Comparison of ENCODE assay signal across 1 cellular context in the genomic region with DNA sequence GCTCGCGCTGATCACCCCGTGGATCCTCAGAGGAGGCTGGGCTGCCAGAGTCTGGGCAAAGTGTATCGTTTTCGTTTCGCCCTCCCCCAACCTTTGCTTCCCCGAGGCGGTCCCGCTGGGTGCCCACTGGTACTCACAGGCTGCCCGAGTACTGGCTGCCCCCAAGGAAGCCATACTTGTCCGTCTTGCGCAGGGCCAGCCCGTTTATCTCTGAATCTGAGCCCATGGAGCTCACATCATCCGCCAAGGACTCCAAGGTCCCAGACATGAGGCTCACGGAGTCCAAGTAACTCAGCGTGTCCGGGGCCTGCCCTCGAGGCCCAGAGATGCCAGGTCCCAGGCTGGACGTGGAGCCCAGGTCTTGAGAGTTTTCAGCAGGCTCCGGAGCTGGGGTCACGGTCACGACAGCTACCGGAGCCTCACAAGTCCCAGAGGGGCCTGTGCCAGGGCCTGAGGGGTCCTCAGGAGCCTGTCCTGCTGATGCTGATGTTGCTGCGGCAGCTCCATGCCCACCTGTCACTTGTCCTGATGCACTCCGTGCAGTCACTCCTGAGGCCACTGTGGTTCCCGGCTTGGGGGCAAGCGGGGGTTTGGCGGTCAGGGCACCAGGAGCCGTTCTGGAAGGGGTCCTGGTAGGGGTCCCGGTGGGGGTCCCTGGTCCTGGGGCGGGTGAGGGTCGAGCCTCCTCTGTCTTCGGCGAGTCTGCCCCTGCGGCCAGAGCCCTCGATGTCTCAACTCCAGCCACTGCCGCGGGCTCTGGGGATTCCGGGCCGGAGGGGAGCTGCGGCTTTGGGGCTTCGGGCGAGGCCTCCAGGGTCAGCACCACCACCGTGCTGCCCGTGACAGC.
TF ChIP-seq lines count a peak whose summit lies in the region.

No MANE protein-coding gene starts in this region.

TF ChIP-seq in HepG2, 621 proteins besides CTCF, POLR2A, EP300 and RAD21 (continued from another document and continues in another):
- TF ChIP-seq, protein P1, sequence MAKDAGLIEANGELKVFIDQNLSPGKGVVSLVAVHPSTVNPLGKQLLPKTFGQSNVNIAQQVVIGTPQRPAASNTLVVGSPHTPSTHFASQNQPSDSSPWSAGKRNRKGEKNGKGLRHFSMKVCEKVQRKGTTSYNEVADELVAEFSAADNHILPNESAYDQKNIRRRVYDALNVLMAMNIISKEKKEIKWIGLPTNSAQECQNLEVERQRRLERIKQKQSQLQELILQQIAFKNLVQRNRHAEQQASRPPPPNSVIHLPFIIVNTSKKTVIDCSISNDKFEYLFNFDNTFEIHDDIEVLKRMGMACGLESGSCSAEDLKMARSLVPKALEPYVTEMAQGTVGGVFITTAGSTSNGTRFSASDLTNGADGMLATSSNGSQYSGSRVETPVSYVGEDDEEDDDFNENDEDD (CRISPR knock-in tag; IDR thresholded peaks at IDR 0.05; ENCODE audit: borderline replicate concordance) = no peak
- TF ChIP-seq SSRP1 (CRISPR knock-in tag; IDR thresholded peaks at IDR 0.05) = no peak
- no peak for TF ChIP-seq MLX (CRISPR knock-in tag; IDR thresholded peaks at IDR 0.05)
- TF ChIP-seq SAP130 (CRISPR knock-in tag; IDR thresholded peaks at IDR 0.05; ENCODE audit: low read depth) = 0 out of 2 replicates have a peak, but pooled peaks have one; percentile 20
- no peak for TF ChIP-seq ZBTB37 (CRISPR knock-in tag; IDR thresholded peaks at IDR 0.05)
- TF ChIP-seq, protein P2, sequence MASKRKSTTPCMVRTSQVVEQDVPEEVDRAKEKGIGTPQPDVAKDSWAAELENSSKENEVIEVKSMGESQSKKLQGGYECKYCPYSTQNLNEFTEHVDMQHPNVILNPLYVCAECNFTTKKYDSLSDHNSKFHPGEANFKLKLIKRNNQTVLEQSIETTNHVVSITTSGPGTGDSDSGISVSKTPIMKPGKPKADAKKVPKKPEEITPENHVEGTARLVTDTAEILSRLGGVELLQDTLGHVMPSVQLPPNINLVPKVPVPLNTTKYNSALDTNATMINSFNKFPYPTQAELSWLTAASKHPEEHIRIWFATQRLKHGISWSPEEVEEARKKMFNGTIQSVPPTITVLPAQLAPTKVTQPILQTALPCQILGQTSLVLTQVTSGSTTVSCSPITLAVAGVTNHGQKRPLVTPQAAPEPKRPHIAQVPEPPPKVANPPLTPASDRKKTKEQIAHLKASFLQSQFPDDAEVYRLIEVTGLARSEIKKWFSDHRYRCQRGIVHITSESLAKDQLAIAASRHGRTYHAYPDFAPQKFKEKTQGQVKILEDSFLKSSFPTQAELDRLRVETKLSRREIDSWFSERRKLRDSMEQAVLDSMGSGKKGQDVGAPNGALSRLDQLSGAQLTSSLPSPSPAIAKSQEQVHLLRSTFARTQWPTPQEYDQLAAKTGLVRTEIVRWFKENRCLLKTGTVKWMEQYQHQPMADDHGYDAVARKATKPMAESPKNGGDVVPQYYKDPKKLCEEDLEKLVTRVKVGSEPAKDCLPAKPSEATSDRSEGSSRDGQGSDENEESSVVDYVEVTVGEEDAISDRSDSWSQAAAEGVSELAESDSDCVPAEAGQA (IDR thresholded peaks at IDR 0.05; ENCODE audit: low read depth) = no peak; the same call in 1 of the 2 replicates
- TF ChIP-seq, protein P2 (CRISPR knock-in tag; IDR thresholded peaks at IDR 0.05; ENCODE audit: borderline replicate concordance) = peak; percentile 20; the same call in 1 of the 2 replicates
- TF ChIP-seq, protein P3, sequence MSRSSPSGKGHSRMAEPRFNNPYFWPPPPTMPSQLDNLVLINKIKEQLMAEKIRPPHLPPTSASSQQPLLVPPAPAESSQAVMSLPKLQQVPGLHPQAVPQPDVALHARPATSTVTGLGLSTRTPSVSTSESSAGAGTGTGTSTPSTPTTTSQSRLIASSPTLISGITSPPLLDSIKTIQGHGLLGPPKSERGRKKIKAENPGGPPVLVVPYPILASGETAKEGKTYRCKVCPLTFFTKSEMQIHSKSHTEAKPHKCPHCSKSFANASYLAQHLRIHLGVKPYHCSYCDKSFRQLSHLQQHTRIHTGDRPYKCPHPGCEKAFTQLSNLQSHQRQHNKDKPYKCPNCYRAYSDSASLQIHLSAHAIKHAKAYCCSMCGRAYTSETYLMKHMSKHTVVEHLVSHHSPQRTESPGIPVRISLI (CRISPR knock-in tag; IDR thresholded peaks at IDR 0.05; ENCODE audit: borderline replicate concordance) = no peak
- TF ChIP-seq PHF8 (CRISPR knock-in tag; IDR thresholded peaks at IDR 0.05) = peak; percentile 33; the same call in 1 of the 2 replicates
- no peak for TF ChIP-seq POLR2G (IDR thresholded peaks at IDR 0.05; ENCODE audit: low read depth, low read length)
- no peak for TF ChIP-seq MTERF4 (CRISPR knock-in tag; IDR thresholded peaks at IDR 0.05)
- TF ChIP-seq ZNF253 (CRISPR knock-in tag; IDR thresholded peaks at IDR 0.05; ENCODE audit: borderline replicate concordance) = no peak
- no peak for TF ChIP-seq ELF3 (CRISPR knock-in tag; IDR thresholded peaks at IDR 0.05)
- no peak for TF ChIP-seq ATF1 (CRISPR knock-in tag; IDR thresholded peaks at IDR 0.05)
- TF ChIP-seq HES4 (CRISPR knock-in tag; IDR thresholded peaks at IDR 0.05; ENCODE audit: borderline replicate concordance) = no peak
- TF ChIP-seq RXRB (CRISPR knock-in tag; IDR thresholded peaks at IDR 0.05; ENCODE audit: borderline replicate concordance) = no peak
- peak; percentile 33; the same call in 1 of the 2 replicates for TF ChIP-seq TBX2 (CRISPR knock-in tag; IDR thresholded peaks at IDR 0.05; ENCODE audit: borderline replicate concordance)
- TF ChIP-seq GATA4 (IDR thresholded peaks at IDR 0.05; ENCODE audit: borderline replicate concordance, low read depth) = no peak
- TF ChIP-seq ATF7-NPFF (CRISPR knock-in tag; IDR thresholded peaks at IDR 0.05; ENCODE audit: low read depth) = 0 out of 2 replicates have a peak, but pooled peaks have one; percentile 11
- TF ChIP-seq ZSCAN5A (CRISPR knock-in tag; IDR thresholded peaks at IDR 0.05; ENCODE audit: borderline replicate concordance) = no peak
- TF ChIP-seq DMTF1 (CRISPR knock-in tag; IDR thresholded peaks at IDR 0.05) = no peak
- TF ChIP-seq, protein P4, sequence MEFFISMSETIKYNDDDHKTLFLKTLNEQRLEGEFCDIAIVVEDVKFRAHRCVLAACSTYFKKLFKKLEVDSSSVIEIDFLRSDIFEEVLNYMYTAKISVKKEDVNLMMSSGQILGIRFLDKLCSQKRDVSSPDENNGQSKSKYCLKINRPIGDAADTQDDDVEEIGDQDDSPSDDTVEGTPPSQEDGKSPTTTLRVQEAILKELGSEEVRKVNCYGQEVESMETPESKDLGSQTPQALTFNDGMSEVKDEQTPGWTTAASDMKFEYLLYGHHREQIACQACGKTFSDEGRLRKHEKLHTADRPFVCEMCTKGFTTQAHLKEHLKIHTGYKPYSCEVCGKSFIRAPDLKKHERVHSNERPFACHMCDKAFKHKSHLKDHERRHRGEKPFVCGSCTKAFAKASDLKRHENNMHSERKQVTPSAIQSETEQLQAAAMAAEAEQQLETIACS (CRISPR knock-in tag; IDR thresholded peaks at IDR 0.05) = no peak
- TF ChIP-seq, protein P5, sequence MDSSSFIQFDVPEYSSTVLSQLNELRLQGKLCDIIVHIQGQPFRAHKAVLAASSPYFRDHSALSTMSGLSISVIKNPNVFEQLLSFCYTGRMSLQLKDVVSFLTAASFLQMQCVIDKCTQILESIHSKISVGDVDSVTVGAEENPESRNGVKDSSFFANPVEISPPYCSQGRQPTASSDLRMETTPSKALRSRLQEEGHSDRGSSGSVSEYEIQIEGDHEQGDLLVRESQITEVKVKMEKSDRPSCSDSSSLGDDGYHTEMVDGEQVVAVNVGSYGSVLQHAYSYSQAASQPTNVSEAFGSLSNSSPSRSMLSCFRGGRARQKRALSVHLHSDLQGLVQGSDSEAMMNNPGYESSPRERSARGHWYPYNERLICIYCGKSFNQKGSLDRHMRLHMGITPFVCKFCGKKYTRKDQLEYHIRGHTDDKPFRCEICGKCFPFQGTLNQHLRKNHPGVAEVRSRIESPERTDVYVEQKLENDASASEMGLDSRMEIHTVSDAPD (CRISPR knock-in tag; IDR thresholded peaks at IDR 0.05) = no peak
- TF ChIP-seq UBTF (CRISPR knock-in tag; IDR thresholded peaks at IDR 0.05) = peak; percentile 58
- TF ChIP-seq MBD4 (IDR thresholded peaks at IDR 0.05; ENCODE audit: borderline replicate concordance, low read length) = no peak
- peak; percentile 5; the same call in 1 of the 2 replicates for TF ChIP-seq RXRA (CRISPR knock-in tag; IDR thresholded peaks at IDR 0.05)
- TF ChIP-seq ZNF576 (CRISPR knock-in tag; IDR thresholded peaks at IDR 0.05) = no peak
